Comparison of ENCODE assay signal across 29 cellular contexts in genomic region chr22:23549198-23549595, GRCh38. TPM values are rescaled to one million over a fixed set of nuclear protein-coding genes. Genes with fewer than 3 reads are reported as not detected.
DNase-seq lines count a peak whose midpoint lies in the region; ATAC-seq and TF ChIP-seq lines count a peak whose summit lies in the region.
"Had no signal": no experiment of that assay in that cellular context is flagged by ENCODE, and none has a peak within 500 bp of the region (broad histone marks: within the 10 kb centered on the region; RNA-seq: fewer than 3 reads in every experiment).

No MANE protein-coding gene starts in this region.

- no peak overlapping the region for H3K27ac Mint-ChIP-seq in activated naive CD4-positive, alpha-beta T cell treated with anti-CD3 and anti-CD28 coated beads, Interleukin-2, amount 10 ng/mL, durations not matched to agents 7 days and 5 days
- H3K27ac Mint-ChIP-seq in endothelial cell (ENCODE audit: unreplicated experiment): no peak overlapping the region
- H3K27ac Mint-ChIP-seq: CD4-positive, CD25-positive, alpha-beta regulatory T cell had no signal

- CTCF ChIA-PET in activated naive CD4-positive, alpha-beta T cell treated with anti-CD3 and anti-CD28 coated beads, Interleukin-2, amount 10 ng/mL, durations not matched to agents 7 days and 5 days (lab: Charles Lee): no interaction called here

- H3K4me3 ChIP-seq in RWPE2 (ENCODE audit: severe bottlenecking) (no peak overlapping the region), upper lobe of right lung (no peak overlapping the region)
- H3K4me3 ChIP-seq: BLaER1, GM12878, Peyer's patch, SK-N-MC had no signal

- H3K27me3 ChIP-seq in RWPE2 (ENCODE audit: insufficient read depth, poor library complexity, severe bottlenecking): no peaks in the 10 kb centered on the region
- H3K27me3 ChIP-seq in upper lobe of right lung: peaks cover 4% of the 10 kb centered on the region
- H3K27me3 ChIP-seq: Peyer's patch had no signal

- peaks cover 2% of the 10 kb centered on the region for H3K9me3 Mint-ChIP-seq in activated naive CD4-positive, alpha-beta T cell treated with anti-CD3 and anti-CD28 coated beads, Interleukin-2, amount 10 ng/mL, durations not matched to agents 7 days and 5 days
- no peaks in the 10 kb centered on the region for H3K9me3 Mint-ChIP-seq in endothelial cell (ENCODE audit: unreplicated experiment)

- intact Hi-C loops in sciatic nerve (cut with DNase I): no loop called here
- intact Hi-C loops in upper lobe of right lung (cut with DNase I): no loop called here
- intact Hi-C loops in left ventricle myocardium superior (cut with micrococcal nuclease): no loop called here

- ATAC-seq in RWPE2 (ENCODE audit: low read depth) (no peak), sciatic nerve (no peak), upper lobe of right lung (no peak), left ventricle myocardium superior (no peak), GM21367 (IDR thresholded peaks at IDR 0.05; ENCODE audit: unreplicated experiment) (no peak)
- ATAC-seq: GM12878, HepG2 had no signal

- H3K9me3 ChIP-seq in RWPE2 (ENCODE audit: severe bottlenecking): no peaks in the 10 kb centered on the region
- H3K9me3 ChIP-seq in upper lobe of right lung: no peaks in the 10 kb centered on the region

- H3K4me3 Mint-ChIP-seq in activated naive CD4-positive, alpha-beta T cell treated with anti-CD3 and anti-CD28 coated beads, Interleukin-2, amount 10 ng/mL, durations not matched to agents 7 days and 5 days: no peak overlapping the region
- no peak overlapping the region for H3K4me3 Mint-ChIP-seq in endothelial cell (ENCODE audit: unreplicated experiment)
- H3K4me3 Mint-ChIP-seq: CD4-positive, CD25-positive, alpha-beta regulatory T cell had no signal

- DNase-seq in activated naive CD4-positive, alpha-beta T cell treated with anti-CD3 and anti-CD28 coated beads, Interleukin-2, amount 10 ng/mL, durations not matched to agents 7 days and 5 days: peak; percentile 10
- no peak for DNase-seq in activated naive CD4-positive, alpha-beta T cell treated with Interleukin-2 at 50 U/mL for 16 hours
- peak; percentile 34 for DNase-seq in RWPE2 (ENCODE audit: low spot score)
- DNase-seq in sciatic nerve (ENCODE audit: low spot score): peak; percentile 42
- peak; percentile 42 for DNase-seq in upper lobe of right lung
- DNase-seq in left ventricle myocardium superior: no peak
- DNase-seq in endothelial cell (ENCODE audit: low spot score): no peak
- DNase-seq: CD4-positive, CD25-positive, alpha-beta regulatory T cell; DMS53; Karpas-422; NCI-H1092; NCI-H1417 treated with DMSO at 0.1 percent for 48 hours; NCI-H187; NCI-H2081 treated with DMSO at 0.1 percent for 48 hours; NCI-H2171; NCI-H226; NCI-H510A; NCI-H69; Peyer's patch; SIG-M5 had no signal

- H3K27ac ChIP-seq in RWPE2 (ENCODE audit: poor library complexity, severe bottlenecking): no peak overlapping the region
- no peak overlapping the region for H3K27ac ChIP-seq in upper lobe of right lung
- H3K27ac ChIP-seq: BLaER1, Peyer's patch, SK-N-MC had no signal

- H3K36me3 Mint-ChIP-seq in activated naive CD4-positive, alpha-beta T cell treated with anti-CD3 and anti-CD28 coated beads, Interleukin-2, amount 10 ng/mL, durations not matched to agents 7 days and 5 days: no peaks in the 10 kb centered on the region
- peaks cover 17% of the 10 kb centered on the region for H3K36me3 Mint-ChIP-seq in endothelial cell (ENCODE audit: low read depth, unreplicated experiment)
- H3K36me3 Mint-ChIP-seq: CD4-positive, CD25-positive, alpha-beta regulatory T cell had no signal

- H3K4me1 Mint-ChIP-seq in activated naive CD4-positive, alpha-beta T cell treated with anti-CD3 and anti-CD28 coated beads, Interleukin-2, amount 10 ng/mL, durations not matched to agents 7 days and 5 days: no peaks in the 10 kb centered on the region
- no peaks in the 10 kb centered on the region for H3K4me1 Mint-ChIP-seq in endothelial cell (ENCODE audit: unreplicated experiment)
- H3K4me1 Mint-ChIP-seq: CD4-positive, CD25-positive, alpha-beta regulatory T cell had no signal

- H3K36me3 ChIP-seq in RWPE2 (ENCODE audit: low read depth) (no peaks in the 10 kb centered on the region), upper lobe of right lung (no peaks in the 10 kb centered on the region)
- H3K36me3 ChIP-seq: Peyer's patch had no signal

- no peaks in the 10 kb centered on the region for H3K4me1 ChIP-seq in RWPE2 (ENCODE audit: insufficient read depth, poor library complexity, severe bottlenecking)
- no peaks in the 10 kb centered on the region for H3K4me1 ChIP-seq in upper lobe of right lung
- H3K4me1 ChIP-seq: Peyer's patch had no signal

- H3K27me3 Mint-ChIP-seq in activated naive CD4-positive, alpha-beta T cell treated with anti-CD3 and anti-CD28 coated beads, Interleukin-2, amount 10 ng/mL, durations not matched to agents 7 days and 5 days: no peaks in the 10 kb centered on the region
- no peaks in the 10 kb centered on the region for H3K27me3 Mint-ChIP-seq in endothelial cell (ENCODE audit: unreplicated experiment)

- TF ChIP-seq CTCF in RWPE2 (IDR thresholded peaks at IDR 0.05; ENCODE audit: poor library complexity, severe bottlenecking) (no peak), upper lobe of right lung (IDR thresholded peaks at IDR 0.05) (no peak), endothelial cell (IDR thresholded peaks at IDR 0.05; ENCODE audit: unreplicated experiment) (no peak)

RNA-seq across cellular contexts. Expression of gene IGLL1, which starts 30.9 kb away (rescaled TPM):
- total RNA-seq in sciatic nerve (not detected), upper lobe of right lung (not detected), left ventricle myocardium superior (not detected), endothelial cell (ENCODE audit: unreplicated experiment) (not detected)
- total RNA-seq: CD4-positive, CD25-positive, alpha-beta regulatory T cell; Daoy; G401; GM12878; H4; HepG2; HT1080; Peyer's patch had no signal

Comparison
In these comparisons a context has a peak if more than half of its experiments do, and no peak if none do; other contexts are left out.
1. DNase-seq: peak in activated naive CD4-positive, alpha-beta T cell treated with anti-CD3 and anti-CD28 coated beads, Interleukin-2, amount 10 ng/mL, durations not matched to agents 7 days and 5 days (single experiment), RWPE2 (single experiment), sciatic nerve (single experiment) and upper lobe of right lung (single experiment); none in activated naive CD4-positive, alpha-beta T cell treated with Interleukin-2 at 50 U/mL for 16 hours (single experiment), left ventricle myocardium superior (single experiment) and endothelial cell (single experiment).